In the genomic region with DNA sequence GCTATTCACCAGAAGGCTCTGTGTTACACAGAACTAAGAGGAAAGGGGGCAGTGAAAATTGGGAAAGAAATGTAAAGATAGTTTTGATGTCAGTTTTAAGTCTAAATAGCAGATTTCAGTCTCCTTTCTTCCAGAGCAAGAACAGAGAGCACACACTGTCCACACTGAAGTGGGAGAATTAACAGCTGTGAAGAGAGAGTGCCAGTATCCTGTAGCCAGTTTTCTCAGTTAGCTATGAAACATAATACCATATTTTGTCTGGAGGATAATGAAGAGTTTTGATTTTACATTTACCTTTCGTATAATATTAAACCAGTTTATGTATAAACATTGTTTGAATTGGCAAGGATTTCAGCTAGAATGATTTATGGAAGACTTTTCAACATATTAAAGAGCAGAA, we compare ENCODE assay signal across 18 cellular contexts.
"Had no signal": no experiment of that assay in that cellular context is flagged by ENCODE, and none has a peak within 500 bp of the region (broad histone marks: within the 10 kb centered on the region; RNA-seq: fewer than 3 reads in every experiment).

No MANE protein-coding gene starts in this region.

- H3K4me1 ChIP-seq: right lobe of liver, upper lobe of right lung had no signal

- DNase-seq: activated CD4-positive, alpha-beta T cell treated with anti-CD3 and anti-CD28 coated beads, Interleukin-2, amount 10 ng/mL, durations not matched to agents 24 days and 14 days; activated CD4-positive, CD25-positive, alpha-beta regulatory T cell; activated CD8-positive, alpha-beta T cell treated with anti-CD3 and anti-CD28 coated beads for 36 hours; activated naive CD4-positive, alpha-beta T cell treated with Interleukin-2 at 50 U/mL for 16 hours; activated T-cell treated with anti-CD3 and anti-CD28 coated beads, Interleukin-2, amount 50 U/mL, for 1 hour; effector CD4-positive, alpha-beta T cell; heart right ventricle; mesenchymal stem cell; natural killer cell; ovary; right lobe of liver; stimulated activated CD4-positive, alpha-beta T cell treated with anti-CD3 and anti-CD28 coated beads, Interleukin-4, amount 100 ng/mL, for 4 hours; upper lobe of right lung had no signal

- H3K27ac ChIP-seq: coronary artery, gastroesophageal sphincter, heart right ventricle, ovary, right lobe of liver, upper lobe of right lung had no signal

- H3K9me3 ChIP-seq: gastroesophageal sphincter, heart right ventricle, ovary, right lobe of liver, upper lobe of right lung had no signal

- ATAC-seq: activated CD8-positive, alpha-beta T cell treated with anti-CD3 and anti-CD28 coated beads for 36 hours; activated T-helper 17 cell treated with anti-CD3 and anti-CD28 coated beads, Interleukin-2, amount 50 U/mL, for 72 hours; esophagus mucosa; gastroesophageal sphincter; natural killer cell; right lobe of liver; stimulated activated memory B cell treated with anti-CD40 and anti-IgM and Interleukin-4, amounts not matched to agents 10 μg/mL and 1 μg/mL and 100 μg/mL, for 72 hours; upper lobe of right lung had no signal

- H3K27me3 ChIP-seq: gastroesophageal sphincter, heart right ventricle, ovary, right lobe of liver, upper lobe of right lung had no signal

- H3K36me3 ChIP-seq: gastroesophageal sphincter, ovary, right lobe of liver, upper lobe of right lung had no signal

- H3K4me3 ChIP-seq: coronary artery, gastroesophageal sphincter, heart right ventricle, ovary, right lobe of liver, upper lobe of right lung had no signal
